In the genomic region with DNA sequence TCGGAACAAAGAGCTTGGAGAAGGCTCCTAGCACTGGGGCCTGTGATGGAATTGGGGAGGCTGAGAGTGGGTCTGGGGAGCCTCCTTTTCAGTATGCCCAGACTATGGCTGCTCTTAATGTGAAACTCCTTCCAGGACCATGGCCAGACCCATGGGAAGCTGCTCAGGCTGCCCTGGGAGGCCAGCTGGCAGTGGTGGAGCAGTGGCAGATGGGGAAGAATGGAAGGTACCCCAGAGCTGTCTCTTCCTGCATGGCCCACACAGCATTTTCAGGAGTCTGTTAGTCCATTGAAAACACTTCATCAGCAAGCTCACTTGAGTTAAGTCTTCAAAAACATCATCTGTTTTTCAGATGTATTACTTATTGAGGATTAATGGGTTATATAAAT, we compare ENCODE assay signal across 19 cellular contexts. TPM values are rescaled to one million over a fixed set of nuclear protein-coding genes. Genes with fewer than 3 reads are reported as not detected.
DNase-seq lines count a peak whose midpoint lies in the region; ATAC-seq and TF ChIP-seq lines count a peak whose summit lies in the region.
"Had no signal": no experiment of that assay in that cellular context is flagged by ENCODE, and none has a peak within 500 bp of the region (broad histone marks: within the 10 kb centered on the region; RNA-seq: fewer than 3 reads in every experiment).

No MANE protein-coding gene starts in this region.

- peaks cover 0 to 2% (median 2%) of the 10 kb centered on the region in 3 donors for H3K27me3 Mint-ChIP-seq in CD14-positive monocyte (ENCODE audit: low read depth in 3 of 3)
- H3K27me3 Mint-ChIP-seq in natural killer cell treated with Interleukin-12 subunit alpha and Interleukin-12 subunit beta and Interleukin-15 and Interleukin-18, amount 100 ng/mL, for 72 hours = no peaks in the 10 kb centered on the region
- no peaks in the 10 kb centered on the region for H3K27me3 Mint-ChIP-seq in activated naive CD8-positive, alpha-beta T cell treated with anti-CD3 and anti-CD28 coated beads for 36 hours

- peaks cover 87 to 98% of the 10 kb centered on the region in 2 donors for H3K36me3 Mint-ChIP-seq in CD14-positive monocyte
- H3K36me3 Mint-ChIP-seq in natural killer cell treated with Interleukin-12 subunit alpha and Interleukin-12 subunit beta and Interleukin-15 and Interleukin-18, amount 100 ng/mL, for 72 hours = no peaks in the 10 kb centered on the region
- H3K36me3 Mint-ChIP-seq in activated naive CD8-positive, alpha-beta T cell treated with anti-CD3 and anti-CD28 coated beads for 36 hours = peaks cover 8% of the 10 kb centered on the region

- TF ChIP-seq CTCF in CD14-positive monocyte (IDR thresholded peaks at IDR 0.05) = no peak
- TF ChIP-seq CTCF in coronary artery (IDR thresholded peaks at IDR 0.05) = no peak

- H3K4me3 ChIP-seq in coronary artery = no peak overlapping the region
- H3K4me3 ChIP-seq: BLaER1 had no signal

- DNase-seq in CD14-positive monocyte (ENCODE audit: low spot score) (no peak), DMS 273 treated with DMSO at 0.1 percent for 48 hours (lab: John Stamatoyannopoulos, UW) (peak; percentile 22), coronary artery (ENCODE audit: low spot score) (peak; percentile 45)
- DNase-seq in natural killer cell treated with Interleukin-12 subunit alpha and Interleukin-12 subunit beta and Interleukin-15 and Interleukin-18, amount 100 ng/mL, for 72 hours (ENCODE audit: low spot score) = peak; percentile 18
- no peak for DNase-seq in activated naive CD8-positive, alpha-beta T cell treated with anti-CD3 and anti-CD28 coated beads for 36 hours
- DNase-seq: CD8-positive, alpha-beta T cell; DMS53; GF-D8; IMR-90; NCI-H1417; NCI-H187 treated with DMSO at 0.1 percent for 48 hours; NCI-H2227 treated with DMSO at 0.1 percent for 48 hours; NCI-H510A; NCI-H774; NK-92 treated with Interleukin-12 subunit alpha and Interleukin-12 subunit beta, amount 100 ng/mL, for 24 hours had no signal

- H3K27ac ChIP-seq in coronary artery = no peak overlapping the region
- H3K27ac ChIP-seq: BLaER1 had no signal

- intact Hi-C loops in CD14-positive monocyte (cut with micrococcal nuclease) = no loop called here

- peak overlapping the region in 4 of 7 donors; percentile 46 to 84 (median 68) for H3K27ac Mint-ChIP-seq in CD14-positive monocyte
- H3K27ac Mint-ChIP-seq in natural killer cell treated with Interleukin-12 subunit alpha and Interleukin-12 subunit beta and Interleukin-15 and Interleukin-18, amount 100 ng/mL, for 72 hours = no peak overlapping the region
- no peak overlapping the region for H3K27ac Mint-ChIP-seq in activated naive CD8-positive, alpha-beta T cell treated with anti-CD3 and anti-CD28 coated beads for 36 hours
- H3K27ac Mint-ChIP-seq: CD8-positive, alpha-beta T cell had no signal

- no peak for ATAC-seq in natural killer cell treated with Interleukin-12 subunit alpha and Interleukin-12 subunit beta and Interleukin-15 and Interleukin-18, amount 100 ng/mL, for 72 hours
- ATAC-seq in HG02981 (IDR thresholded peaks at IDR 0.05; ENCODE audit: unreplicated experiment) (no peak), GM21576 (IDR thresholded peaks at IDR 0.05; ENCODE audit: unreplicated experiment) (no peak)
- ATAC-seq: CD8-positive, alpha-beta T cell; SK-N-SH treated with all-trans-retinoic acid at 6 μM for 48 hours had no signal

- no peak overlapping the region for H3K4me3 Mint-ChIP-seq in CD14-positive monocyte
- no peak overlapping the region for H3K4me3 Mint-ChIP-seq in natural killer cell treated with Interleukin-12 subunit alpha and Interleukin-12 subunit beta and Interleukin-15 and Interleukin-18, amount 100 ng/mL, for 72 hours
- H3K4me3 Mint-ChIP-seq in activated naive CD8-positive, alpha-beta T cell treated with anti-CD3 and anti-CD28 coated beads for 36 hours = no peak overlapping the region
- H3K4me3 Mint-ChIP-seq: CD8-positive, alpha-beta T cell had no signal

- peaks cover 23% of the 10 kb centered on the region for H3K4me1 Mint-ChIP-seq in CD14-positive monocyte
- peaks cover 32 to 54% of the 10 kb centered on the region in 2 donors for H3K4me1 Mint-ChIP-seq in natural killer cell treated with Interleukin-12 subunit alpha and Interleukin-12 subunit beta and Interleukin-15 and Interleukin-18, amount 100 ng/mL, for 72 hours (ENCODE audit: low read depth in 2 of 2)
- H3K4me1 Mint-ChIP-seq in activated naive CD8-positive, alpha-beta T cell treated with anti-CD3 and anti-CD28 coated beads for 36 hours = peaks cover 9% of the 10 kb centered on the region

- H3K9me3 Mint-ChIP-seq in CD14-positive monocyte = no peaks in the 10 kb centered on the region
- no peaks in the 10 kb centered on the region for H3K9me3 Mint-ChIP-seq in natural killer cell treated with Interleukin-12 subunit alpha and Interleukin-12 subunit beta and Interleukin-15 and Interleukin-18, amount 100 ng/mL, for 72 hours
- no peaks in the 10 kb centered on the region for H3K9me3 Mint-ChIP-seq in activated naive CD8-positive, alpha-beta T cell treated with anti-CD3 and anti-CD28 coated beads for 36 hours
- H3K9me3 Mint-ChIP-seq: CD8-positive, alpha-beta T cell had no signal

RNA-seq across cellular contexts. Expression of a gene that starts 18.5 kb away (rescaled TPM):
- not detected for polyA plus RNA-seq in CD14-positive monocyte
- 1 to 10 TPM; 1.1 to 1.9 TPM for total RNA-seq in natural killer cell treated with Interleukin-12 subunit alpha and Interleukin-12 subunit beta and Interleukin-15 and Interleukin-18, amount 100 ng/mL, for 72 hours
- under 1 TPM; 0.35 to 0.50 TPM for total RNA-seq in activated naive CD8-positive, alpha-beta T cell treated with anti-CD3 and anti-CD28 coated beads for 36 hours

RNA-seq across cellular contexts. Expression of a gene that starts 41.2 kb away (rescaled TPM):
- polyA plus RNA-seq in CD14-positive monocyte = 10 to 100 TPM; 32.7 to 38.4 TPM
- 100 to 1,000 TPM; 123 to 211 TPM for total RNA-seq in natural killer cell treated with Interleukin-12 subunit alpha and Interleukin-12 subunit beta and Interleukin-15 and Interleukin-18, amount 100 ng/mL, for 72 hours
- total RNA-seq in activated naive CD8-positive, alpha-beta T cell treated with anti-CD3 and anti-CD28 coated beads for 36 hours = 100 to 1,000 TPM; 205 to 207 TPM

Comparison
In these comparisons a context has a peak if more than half of its experiments do, and no peak if none do; other contexts are left out.
1. DNase-seq: peak in DMS 273 treated with DMSO at 0.1 percent for 48 hours (single experiment), coronary artery (single experiment) and natural killer cell treated with Interleukin-12 subunit alpha and Interleukin-12 subunit beta and Interleukin-15 and Interleukin-18, amount 100 ng/mL, for 72 hours (single experiment); none in CD14-positive monocyte (single experiment) and activated naive CD8-positive, alpha-beta T cell treated with anti-CD3 and anti-CD28 coated beads for 36 hours (single experiment).
2. H3K27ac Mint-ChIP-seq: peak in CD14-positive monocyte (4 of 7); none in natural killer cell treated with Interleukin-12 subunit alpha and Interleukin-12 subunit beta and Interleukin-15 and Interleukin-18, amount 100 ng/mL, for 72 hours (0 of 2) and activated naive CD8-positive, alpha-beta T cell treated with anti-CD3 and anti-CD28 coated beads for 36 hours (single experiment).